10 cellular contexts compared by ENCODE assay signal in the genomic region with DNA sequence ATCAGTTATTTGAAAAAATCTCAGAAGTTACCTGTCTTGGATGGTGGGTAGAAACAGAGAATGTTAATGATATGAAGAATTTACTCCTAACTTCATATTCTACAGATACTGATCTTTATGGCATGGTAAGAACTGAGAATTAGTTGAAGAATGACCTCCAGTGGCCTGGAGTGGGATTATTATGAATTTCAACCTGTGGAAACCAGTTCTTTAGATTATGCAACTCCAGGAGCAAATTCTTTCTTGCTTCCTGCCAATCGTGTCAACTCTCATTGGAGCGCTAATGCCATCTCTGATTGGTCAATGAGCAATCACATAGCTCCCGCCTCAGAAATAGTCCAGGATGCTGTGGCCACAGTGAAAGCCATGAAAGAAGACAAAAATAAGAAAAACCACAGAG. TPM values are rescaled to one million over a fixed set of nuclear protein-coding genes. Genes with fewer than 3 reads are reported as not detected.
DNase-seq lines count a peak whose midpoint lies in the region; ATAC-seq and TF ChIP-seq lines count a peak whose summit lies in the region.
"Had no signal": no experiment of that assay in that cellular context is flagged by ENCODE, and none has a peak within 500 bp of the region (broad histone marks: within the 10 kb centered on the region; RNA-seq: fewer than 3 reads in every experiment).

No MANE protein-coding gene starts in this region.

- no peak overlapping the region for H3K27ac Mint-ChIP-seq in endothelial cell (ENCODE audit: unreplicated experiment)
- H3K27ac Mint-ChIP-seq: memory B cell had no signal

- no peaks in the 10 kb centered on the region for H3K27me3 ChIP-seq in MG63
- no peaks in the 10 kb centered on the region for H3K27me3 ChIP-seq in ascending aorta
- H3K27me3 ChIP-seq in liver (ENCODE audit: control insufficient read depth in 4 of 4, insufficient read depth in 4 of 4, low read length in 3 of 4) = no peaks in the 10 kb centered on the region
- H3K27me3 ChIP-seq: SJSA1 had no signal

- intact Hi-C loops in ascending aorta (cut with DNase I) = loop anchor here (1.0 to 5.0 kb wide), 3 partner anchors 115 to 226 kb away; a partner anchor contains a TSS

- H3K9me3 Mint-ChIP-seq in endothelial cell (ENCODE audit: unreplicated experiment) = no peaks in the 10 kb centered on the region

- no peaks in the 10 kb centered on the region for H3K9me3 ChIP-seq in MG63
- no peaks in the 10 kb centered on the region for H3K9me3 ChIP-seq in ascending aorta
- no peaks in the 10 kb centered on the region for H3K9me3 ChIP-seq in liver (ENCODE audit: control insufficient read depth in 4 of 4, low read length in 3 of 4)
- H3K9me3 ChIP-seq: SJSA1 had no signal

- no peaks in the 10 kb centered on the region for H3K27me3 Mint-ChIP-seq in endothelial cell (ENCODE audit: unreplicated experiment)
- H3K27me3 Mint-ChIP-seq: memory B cell had no signal

- WGBS in liver = 20% methylated on average over 3 of the region's 3 CpGs

- H3K36me3 ChIP-seq in MG63 (no peaks in the 10 kb centered on the region), ascending aorta (peaks cover 0 to 12% of the 10 kb centered on the region in 2 donors), liver (ENCODE audit: control insufficient read depth in 4 of 4, insufficient read depth in 3 of 4, low read depth in 1 of 4, low read length in 3 of 4) (no peaks in the 10 kb centered on the region)
- H3K36me3 ChIP-seq: SJSA1 had no signal

- H3K36me3 Mint-ChIP-seq in endothelial cell (ENCODE audit: low read depth, unreplicated experiment) = peaks cover 23% of the 10 kb centered on the region

- H3K27ac ChIP-seq in ascending aorta = peak overlapping the region in 1 of 2 donors; percentile 3
- H3K27ac ChIP-seq in liver (ENCODE audit: low read depth in 1 of 2, low read length in 2 of 2) = no peak overlapping the region
- H3K27ac ChIP-seq: SJSA1 had no signal

- no peak for ATAC-seq in HG02763 (IDR thresholded peaks at IDR 0.05; ENCODE audit: unreplicated experiment)

- H3K4me3 Mint-ChIP-seq in endothelial cell (ENCODE audit: unreplicated experiment) = no peak overlapping the region
- H3K4me3 Mint-ChIP-seq: memory B cell had no signal

- H3K4me1 ChIP-seq in ascending aorta (peaks cover 3 to 10% of the 10 kb centered on the region in 2 donors), liver (ENCODE audit: control insufficient read depth in 4 of 4, insufficient read depth in 4 of 4, low read length in 3 of 4) (no peaks in the 10 kb centered on the region)
- H3K4me1 ChIP-seq: SJSA1 had no signal

- H3K4me3 ChIP-seq in MG63 (no peak overlapping the region), ascending aorta (no peak overlapping the region), liver (ENCODE audit: low read depth in 1 of 3, low read length in 3 of 3) (no peak overlapping the region)
- H3K4me3 ChIP-seq: SJSA1 had no signal

- H3K4me1 Mint-ChIP-seq in endothelial cell (ENCODE audit: unreplicated experiment) = peaks cover 11% of the 10 kb centered on the region

- no peak overlapping the region for H3K9ac ChIP-seq in liver (ENCODE audit: low read depth in 1 of 2, low read length in 2 of 2)

- TF ChIP-seq CTCF in ascending aorta (IDR thresholded peaks at IDR 0.05) = peak; percentile 23 to 44 (median 37)
- TF ChIP-seq CTCF in liver (IDR thresholded peaks at IDR 0.05; ENCODE audit: low read depth, low read length, missing input control) = peak; percentile 68
- TF ChIP-seq CTCF in endothelial cell (IDR thresholded peaks at IDR 0.05; ENCODE audit: unreplicated experiment) = no peak

- DNase-seq in NCI-H1105 treated with DMSO at 0.1 percent for 48 hours (lab: John Stamatoyannopoulos, UW) = peak; percentile 58
- no peak for DNase-seq in NCI-H1105 (lab: John Stamatoyannopoulos, UW)
- DNase-seq in MG63 = peak; percentile 5
- DNase-seq in ascending aorta (ENCODE audit: low spot score in 2 of 2) = peak in 1 of 2 donors; percentile 66
- no peak for DNase-seq in activated gamma-delta T cell treated with Interleukin-2 at 50 U/mL for 16 hours
- no peak for DNase-seq in endothelial cell (ENCODE audit: low spot score)

- TF ChIP-seq RAD21 in liver (IDR thresholded peaks at IDR 0.05) = peak; percentile 87 to 93

TF ChIP-seq in liver, 16 proteins besides CTCF, POLR2A, EP300 and RAD21:
- TF ChIP-seq HNF4G (IDR thresholded peaks at IDR 0.05) (no peak), YY1 (IDR thresholded peaks at IDR 0.05) (no peak), SP1 (IDR thresholded peaks at IDR 0.05) (peak; percentile 63), FOXA2 (IDR thresholded peaks at IDR 0.05) (no peak), RXRA (IDR thresholded peaks at IDR 0.05) (peak; percentile 48 to 74), GABPA (IDR thresholded peaks at IDR 0.05 in 1 of 2, conservative IDR thresholded peaks at IDR 0.05 in 1 of 2) (no peak), FOXA1 (IDR thresholded peaks at IDR 0.05) (no peak), NR2F2 (IDR thresholded peaks at IDR 0.05) (no peak), JUND (IDR thresholded peaks at IDR 0.05) (no peak), EGR1 (IDR thresholded peaks at IDR 0.05; ENCODE audit: low read depth in 2 of 2) (no peak), HNF4A (conservative IDR thresholded peaks at IDR 0.05) (peak; percentile 38 to 56), TAF1 (conservative IDR thresholded peaks at IDR 0.05) (no peak)
- TF ChIP-seq, protein P1, sequence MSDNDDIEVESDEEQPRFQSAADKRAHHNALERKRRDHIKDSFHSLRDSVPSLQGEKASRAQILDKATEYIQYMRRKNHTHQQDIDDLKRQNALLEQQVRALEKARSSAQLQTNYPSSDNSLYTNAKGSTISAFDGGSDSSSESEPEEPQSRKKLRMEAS (IDR thresholded peaks at IDR 0.05) = no peak
- TF ChIP-seq, protein P2, sequence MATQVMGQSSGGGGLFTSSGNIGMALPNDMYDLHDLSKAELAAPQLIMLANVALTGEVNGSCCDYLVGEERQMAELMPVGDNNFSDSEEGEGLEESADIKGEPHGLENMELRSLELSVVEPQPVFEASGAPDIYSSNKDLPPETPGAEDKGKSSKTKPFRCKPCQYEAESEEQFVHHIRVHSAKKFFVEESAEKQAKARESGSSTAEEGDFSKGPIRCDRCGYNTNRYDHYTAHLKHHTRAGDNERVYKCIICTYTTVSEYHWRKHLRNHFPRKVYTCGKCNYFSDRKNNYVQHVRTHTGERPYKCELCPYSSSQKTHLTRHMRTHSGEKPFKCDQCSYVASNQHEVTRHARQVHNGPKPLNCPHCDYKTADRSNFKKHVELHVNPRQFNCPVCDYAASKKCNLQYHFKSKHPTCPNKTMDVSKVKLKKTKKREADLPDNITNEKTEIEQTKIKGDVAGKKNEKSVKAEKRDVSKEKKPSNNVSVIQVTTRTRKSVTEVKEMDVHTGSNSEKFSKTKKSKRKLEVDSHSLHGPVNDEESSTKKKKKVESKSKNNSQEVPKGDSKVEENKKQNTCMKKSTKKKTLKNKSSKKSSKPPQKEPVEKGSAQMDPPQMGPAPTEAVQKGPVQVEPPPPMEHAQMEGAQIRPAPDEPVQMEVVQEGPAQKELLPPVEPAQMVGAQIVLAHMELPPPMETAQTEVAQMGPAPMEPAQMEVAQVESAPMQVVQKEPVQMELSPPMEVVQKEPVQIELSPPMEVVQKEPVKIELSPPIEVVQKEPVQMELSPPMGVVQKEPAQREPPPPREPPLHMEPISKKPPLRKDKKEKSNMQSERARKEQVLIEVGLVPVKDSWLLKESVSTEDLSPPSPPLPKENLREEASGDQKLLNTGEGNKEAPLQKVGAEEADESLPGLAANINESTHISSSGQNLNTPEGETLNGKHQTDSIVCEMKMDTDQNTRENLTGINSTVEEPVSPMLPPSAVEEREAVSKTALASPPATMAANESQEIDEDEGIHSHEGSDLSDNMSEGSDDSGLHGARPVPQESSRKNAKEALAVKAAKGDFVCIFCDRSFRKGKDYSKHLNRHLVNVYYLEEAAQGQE (IDR thresholded peaks at IDR 0.05) = no peak
- TF ChIP-seq, protein P3, sequence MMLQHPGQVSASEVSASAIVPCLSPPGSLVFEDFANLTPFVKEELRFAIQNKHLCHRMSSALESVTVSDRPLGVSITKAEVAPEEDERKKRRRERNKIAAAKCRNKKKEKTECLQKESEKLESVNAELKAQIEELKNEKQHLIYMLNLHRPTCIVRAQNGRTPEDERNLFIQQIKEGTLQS (IDR thresholded peaks at IDR 0.05) = peak; percentile 54
- TF ChIP-seq, protein P4, sequence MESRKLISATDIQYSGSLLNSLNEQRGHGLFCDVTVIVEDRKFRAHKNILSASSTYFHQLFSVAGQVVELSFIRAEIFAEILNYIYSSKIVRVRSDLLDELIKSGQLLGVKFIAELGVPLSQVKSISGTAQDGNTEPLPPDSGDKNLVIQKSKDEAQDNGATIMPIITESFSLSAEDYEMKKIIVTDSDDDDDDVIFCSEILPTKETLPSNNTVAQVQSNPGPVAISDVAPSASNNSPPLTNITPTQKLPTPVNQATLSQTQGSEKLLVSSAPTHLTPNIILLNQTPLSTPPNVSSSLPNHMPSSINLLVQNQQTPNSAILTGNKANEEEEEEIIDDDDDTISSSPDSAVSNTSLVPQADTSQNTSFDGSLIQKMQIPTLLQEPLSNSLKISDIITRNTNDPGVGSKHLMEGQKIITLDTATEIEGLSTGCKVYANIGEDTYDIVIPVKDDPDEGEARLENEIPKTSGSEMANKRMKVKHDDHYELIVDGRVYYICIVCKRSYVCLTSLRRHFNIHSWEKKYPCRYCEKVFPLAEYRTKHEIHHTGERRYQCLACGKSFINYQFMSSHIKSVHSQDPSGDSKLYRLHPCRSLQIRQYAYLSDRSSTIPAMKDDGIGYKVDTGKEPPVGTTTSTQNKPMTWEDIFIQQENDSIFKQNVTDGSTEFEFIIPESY (IDR thresholded peaks at IDR 0.05) = no peak

RNA-seq across cellular contexts. Expression of a gene that starts 40.6 kb away (rescaled TPM):
- total RNA-seq in MG63 (2014; rRNA removed; shearing (Covaris generic); ENCODE audit: low replicate concordance) = 7.1 and 28.4 TPM in 2 replicates
- total RNA-seq in ascending aorta (5.6 TPM), liver (10 to 100 TPM in 1 of 2 donors, 1 to 10 TPM in 1; 8.9 to 12.7 TPM), endothelial cell (ENCODE audit: unreplicated experiment) (16.0 TPM)
- 10 to 100 TPM; 12.1 to 34.7 TPM for polyA plus RNA-seq in liver

Comparison
In these comparisons a context has a peak if more than half of its experiments do, and no peak if none do; other contexts are left out.
1. DNase-seq: peak in NCI-H1105 treated with DMSO at 0.1 percent for 48 hours (single experiment) and MG63 (single experiment); none in NCI-H1105 (single experiment), activated gamma-delta T cell treated with Interleukin-2 at 50 U/mL for 16 hours (single experiment) and endothelial cell (single experiment).